Comparison of ENCODE assay signal across 8 cellular contexts in the genomic region with DNA sequence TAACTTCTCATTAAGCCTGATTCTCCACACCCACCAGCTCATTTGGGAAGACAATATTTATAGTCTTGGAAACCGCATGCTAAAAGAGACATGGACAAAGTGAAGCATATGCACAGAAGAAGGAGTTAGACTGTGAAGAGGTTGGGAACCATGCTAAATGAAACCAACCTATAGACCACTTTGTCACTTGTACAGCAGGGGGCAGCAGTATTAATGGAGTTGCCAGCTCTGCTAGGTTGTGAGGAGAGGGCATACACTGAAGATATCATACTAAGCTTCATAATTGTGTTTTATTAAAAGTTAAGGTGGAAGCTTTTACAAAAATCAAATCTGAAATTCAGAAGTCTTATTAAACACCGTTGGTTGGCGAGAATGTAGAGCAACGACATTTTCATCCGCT. TPM values are rescaled to one million over a fixed set of nuclear protein-coding genes. Genes with fewer than 3 reads are reported as not detected.
DNase-seq lines count a peak whose midpoint lies in the region; ATAC-seq and TF ChIP-seq lines count a peak whose summit lies in the region.

No MANE protein-coding gene starts in this region.

- no peaks in the 10 kb centered on the region for H3K27me3 Mint-ChIP-seq in WTC11 (ENCODE audit: low read depth)
- H3K27me3 Mint-ChIP-seq in CD8-positive, alpha-beta T cell (ENCODE audit: low read depth), result no peaks in the 10 kb centered on the region

- H3K36me3 ChIP-seq in left lung (no peaks in the 10 kb centered on the region), upper lobe of left lung (no peaks in the 10 kb centered on the region)
- H3K36me3 ChIP-seq in CD8-positive, alpha-beta T cell (ENCODE audit: insufficient read depth, low read length), result no peaks in the 10 kb centered on the region

- peaks cover 4% of the 10 kb centered on the region; the same call in 1 of the 2 replicates for H3K4me1 Mint-ChIP-seq in WTC11
- H3K4me1 Mint-ChIP-seq in CD8-positive, alpha-beta T cell (ENCODE audit: low read depth), result no peaks in the 10 kb centered on the region

- peaks cover 0 to 19% of the 10 kb centered on the region in 2 donors for H3K9me3 ChIP-seq in left lung
- H3K9me3 ChIP-seq in upper lobe of left lung, result peaks cover 0 to 7% (median 0%) of the 10 kb centered on the region in 4 donors
- no peaks in the 10 kb centered on the region for H3K9me3 ChIP-seq in CD8-positive, alpha-beta T cell (ENCODE audit: low read length)

- peaks cover 22% of the 10 kb centered on the region for H3K9me3 Mint-ChIP-seq in WTC11
- H3K9me3 Mint-ChIP-seq in CD8-positive, alpha-beta T cell, result peaks cover 18% of the 10 kb centered on the region

- no peak for TF ChIP-seq EP300 in upper lobe of left lung (IDR thresholded peaks at IDR 0.05)

- no peak overlapping the region for H3K27ac ChIP-seq in left lung
- no peak overlapping the region for H3K27ac ChIP-seq in upper lobe of left lung
- no peak overlapping the region for H3K27ac ChIP-seq in CD8-positive, alpha-beta T cell (ENCODE audit: low read depth, low read length)

- intact Hi-C loops in left lung (cut with DNase I), result no loop called here
- intact Hi-C loops in CD8-positive, alpha-beta T cell (cut with DNase I, micrococcal nuclease), result no loop called here

- H3K27me3 ChIP-seq in left lung, result no peaks in the 10 kb centered on the region
- H3K27me3 ChIP-seq in upper lobe of left lung, result no peaks in the 10 kb centered on the region
- H3K27me3 ChIP-seq in CD8-positive, alpha-beta T cell (ENCODE audit: insufficient read depth, low read length), result no peaks in the 10 kb centered on the region

- 86 to 93% methylated on average over 5 of the region's 5 CpGs for WGBS in upper lobe of left lung, 2 donors

- peak; percentile 45 for DNase-seq in D341Med (ENCODE audit: low spot score)
- DNase-seq in LNCaP clone FGC (ENCODE audit: low read depth), result peak; percentile 2
- peak; percentile 45 for DNase-seq in WTC11 (ENCODE audit: low spot score)
- no peak for DNase-seq in left lung
- no peak for DNase-seq in retina
- no peak for DNase-seq in upper lobe of left lung
- no peak for DNase-seq in CD8-positive, alpha-beta T cell

- POLR2A ChIA-PET in WTC11 (lab: Charles Lee), result no interaction called here
- POLR2A ChIA-PET in CD8-positive, alpha-beta T cell (lab: Charles Lee), result no interaction called here

- TF ChIP-seq CTCF in LNCaP clone FGC (IDR thresholded peaks at IDR 0.05; ENCODE audit: control insufficient read depth, extremely low read depth, insufficient read depth), result peak; percentile 68
- peak; percentile 44 for TF ChIP-seq CTCF in WTC11 (IDR thresholded peaks at IDR 0.05)
- peak in 1 of 2 donors; percentile 15 for TF ChIP-seq CTCF in left lung (IDR thresholded peaks at IDR 0.05)
- TF ChIP-seq CTCF in upper lobe of left lung (IDR thresholded peaks at IDR 0.05), result peak in 3 of 6 experiments; percentile 30 to 45 (median 33)
- no peak for TF ChIP-seq CTCF in CD8-positive, alpha-beta T cell (IDR thresholded peaks at IDR 0.05)

- TF ChIP-seq POLR2A in upper lobe of left lung (IDR thresholded peaks at IDR 0.05), result no peak

- CTCF ChIA-PET in WTC11 (lab: Charles Lee), result interaction anchor here (0.6 to 1.0 kb wide), 4 partner anchors 10 to 38 kb away, joined by 3 to 5 read pairs (median 4); a partner anchor contains a TSS
- CTCF ChIA-PET in CD8-positive, alpha-beta T cell (lab: Charles Lee), result no interaction called here

- H3K36me3 Mint-ChIP-seq in WTC11, result peaks cover 8% of the 10 kb centered on the region
- no peaks in the 10 kb centered on the region for H3K36me3 Mint-ChIP-seq in CD8-positive, alpha-beta T cell

- ATAC-seq in GM19324 (IDR thresholded peaks at IDR 0.05; ENCODE audit: low FRiP score, unreplicated experiment) (peak; percentile 79), WTC11 (peak; percentile 87), left lung (peak; percentile 83), upper lobe of left lung (ENCODE audit: low FRiP score in 2 of 2) (no peak)
- ATAC-seq in CD8-positive, alpha-beta T cell, result no peak

- H3K4me3 ChIP-seq in LNCaP clone FGC (ENCODE audit: low read depth, low read length) (no peak overlapping the region), left lung (no peak overlapping the region), upper lobe of left lung (no peak overlapping the region)
- H3K4me3 ChIP-seq in CD8-positive, alpha-beta T cell (ENCODE audit: low read depth, low read length), result no peak overlapping the region

- no peaks in the 10 kb centered on the region for H3K4me1 ChIP-seq in left lung
- no peaks in the 10 kb centered on the region for H3K4me1 ChIP-seq in upper lobe of left lung
- H3K4me1 ChIP-seq in CD8-positive, alpha-beta T cell (ENCODE audit: insufficient read depth, low read length), result no peaks in the 10 kb centered on the region

- no peak overlapping the region for H3K27ac Mint-ChIP-seq in WTC11
- H3K27ac Mint-ChIP-seq in CD8-positive, alpha-beta T cell, result no peak overlapping the region

- no peak overlapping the region for H3K4me3 Mint-ChIP-seq in WTC11
- H3K4me3 Mint-ChIP-seq in CD8-positive, alpha-beta T cell, result no peak overlapping the region

TF ChIP-seq in WTC11, 78 proteins besides CTCF, POLR2A, EP300 and RAD21 (continues in another document):
- TF ChIP-seq, protein P1, sequence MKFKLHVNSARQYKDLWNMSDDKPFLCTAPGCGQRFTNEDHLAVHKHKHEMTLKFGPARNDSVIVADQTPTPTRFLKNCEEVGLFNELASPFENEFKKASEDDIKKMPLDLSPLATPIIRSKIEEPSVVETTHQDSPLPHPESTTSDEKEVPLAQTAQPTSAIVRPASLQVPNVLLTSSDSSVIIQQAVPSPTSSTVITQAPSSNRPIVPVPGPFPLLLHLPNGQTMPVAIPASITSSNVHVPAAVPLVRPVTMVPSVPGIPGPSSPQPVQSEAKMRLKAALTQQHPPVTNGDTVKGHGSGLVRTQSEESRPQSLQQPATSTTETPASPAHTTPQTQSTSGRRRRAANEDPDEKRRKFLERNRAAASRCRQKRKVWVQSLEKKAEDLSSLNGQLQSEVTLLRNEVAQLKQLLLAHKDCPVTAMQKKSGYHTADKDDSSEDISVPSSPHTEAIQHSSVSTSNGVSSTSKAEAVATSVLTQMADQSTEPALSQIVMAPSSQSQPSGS (CRISPR knock-in tag; IDR thresholded peaks at IDR 0.05; ENCODE audit: borderline replicate concordance, low read depth), result no peak
- TF ChIP-seq, protein P2, sequence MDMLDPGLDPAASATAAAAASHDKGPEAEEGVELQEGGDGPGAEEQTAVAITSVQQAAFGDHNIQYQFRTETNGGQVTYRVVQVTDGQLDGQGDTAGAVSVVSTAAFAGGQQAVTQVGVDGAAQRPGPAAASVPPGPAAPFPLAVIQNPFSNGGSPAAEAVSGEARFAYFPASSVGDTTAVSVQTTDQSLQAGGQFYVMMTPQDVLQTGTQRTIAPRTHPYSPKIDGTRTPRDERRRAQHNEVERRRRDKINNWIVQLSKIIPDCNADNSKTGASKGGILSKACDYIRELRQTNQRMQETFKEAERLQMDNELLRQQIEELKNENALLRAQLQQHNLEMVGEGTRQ (CRISPR knock-in tag; IDR thresholded peaks at IDR 0.05), result no peak
- no peak for TF ChIP-seq CREM (CRISPR knock-in tag; IDR thresholded peaks at IDR 0.05)
- TF ChIP-seq SMAD4 (CRISPR knock-in tag; IDR thresholded peaks at IDR 0.05), result no peak
- no peak for TF ChIP-seq EMX1 (CRISPR knock-in tag; IDR thresholded peaks at IDR 0.05)
- TF ChIP-seq, protein P3, sequence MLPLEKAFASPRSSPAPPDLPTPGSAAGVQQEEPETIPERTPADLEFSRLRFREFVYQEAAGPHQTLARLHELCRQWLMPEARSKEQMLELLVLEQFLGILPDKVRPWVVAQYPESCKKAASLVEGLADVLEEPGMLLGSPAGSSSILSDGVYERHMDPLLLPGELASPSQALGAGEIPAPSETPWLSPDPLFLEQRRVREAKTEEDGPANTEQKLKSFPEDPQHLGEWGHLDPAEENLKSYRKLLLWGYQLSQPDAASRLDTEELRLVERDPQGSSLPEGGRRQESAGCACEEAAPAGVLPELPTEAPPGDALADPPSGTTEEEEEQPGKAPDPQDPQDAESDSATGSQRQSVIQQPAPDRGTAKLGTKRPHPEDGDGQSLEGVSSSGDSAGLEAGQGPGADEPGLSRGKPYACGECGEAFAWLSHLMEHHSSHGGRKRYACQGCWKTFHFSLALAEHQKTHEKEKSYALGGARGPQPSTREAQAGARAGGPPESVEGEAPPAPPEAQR (CRISPR knock-in tag; IDR thresholded peaks at IDR 0.05), result no peak
- TF ChIP-seq ZNF671 (CRISPR knock-in tag; IDR thresholded peaks at IDR 0.05), result no peak
- TF ChIP-seq RELA (CRISPR knock-in tag; IDR thresholded peaks at IDR 0.05; ENCODE audit: borderline replicate concordance), result no peak
- TF ChIP-seq TEAD1 (CRISPR knock-in tag; IDR thresholded peaks at IDR 0.05), result no peak
- TF ChIP-seq, protein P4, sequence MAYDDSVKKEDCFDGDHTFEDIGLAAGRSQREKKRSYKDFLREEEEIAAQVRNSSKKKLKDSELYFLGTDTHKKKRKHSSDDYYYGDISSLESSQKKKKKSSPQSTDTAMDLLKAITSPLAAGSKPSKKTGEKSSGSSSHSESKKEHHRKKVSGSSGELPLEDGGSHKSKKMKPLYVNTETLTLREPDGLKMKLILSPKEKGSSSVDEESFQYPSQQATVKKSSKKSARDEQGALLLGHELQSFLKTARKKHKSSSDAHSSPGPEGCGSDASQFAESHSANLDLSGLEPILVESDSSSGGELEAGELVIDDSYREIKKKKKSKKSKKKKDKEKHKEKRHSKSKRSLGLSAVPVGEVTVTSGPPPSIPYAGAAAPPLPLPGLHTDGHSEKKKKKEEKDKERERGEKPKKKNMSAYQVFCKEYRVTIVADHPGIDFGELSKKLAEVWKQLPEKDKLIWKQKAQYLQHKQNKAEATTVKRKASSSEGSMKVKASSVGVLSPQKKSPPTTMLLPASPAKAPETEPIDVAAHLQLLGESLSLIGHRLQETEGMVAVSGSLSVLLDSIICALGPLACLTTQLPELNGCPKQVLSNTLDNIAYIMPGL (CRISPR knock-in tag; IDR thresholded peaks at IDR 0.05), result no peak
- TF ChIP-seq, protein P5, sequence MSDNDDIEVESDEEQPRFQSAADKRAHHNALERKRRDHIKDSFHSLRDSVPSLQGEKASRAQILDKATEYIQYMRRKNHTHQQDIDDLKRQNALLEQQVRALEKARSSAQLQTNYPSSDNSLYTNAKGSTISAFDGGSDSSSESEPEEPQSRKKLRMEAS (CRISPR knock-in tag; IDR thresholded peaks at IDR 0.05), result no peak
- no peak for TF ChIP-seq ETV6 (CRISPR knock-in tag; IDR thresholded peaks at IDR 0.05)
- TF ChIP-seq, protein P6, sequence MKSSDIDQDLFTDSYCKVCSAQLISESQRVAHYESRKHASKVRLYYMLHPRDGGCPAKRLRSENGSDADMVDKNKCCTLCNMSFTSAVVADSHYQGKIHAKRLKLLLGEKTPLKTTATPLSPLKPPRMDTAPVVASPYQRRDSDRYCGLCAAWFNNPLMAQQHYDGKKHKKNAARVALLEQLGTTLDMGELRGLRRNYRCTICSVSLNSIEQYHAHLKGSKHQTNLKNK (CRISPR knock-in tag; IDR thresholded peaks at IDR 0.05), result no peak
- TF ChIP-seq OVOL2 (CRISPR knock-in tag; IDR thresholded peaks at IDR 0.05; ENCODE audit: borderline replicate concordance), result no peak

RNA-seq across cellular contexts. Expression of a gene that starts 38.3 kb away (rescaled TPM):
- total RNA-seq in WTC11 (2021) (0.09 to 0.32 TPM (median 0.11 TPM) in 3 replicates), left lung (1 to 10 TPM; 4.2 to 4.5 TPM), upper lobe of left lung (1 to 10 TPM in 5 of 6 donors, under 1 TPM in 1; 0.98 to 4.3 (median 2.0) TPM)
- total RNA-seq in CD8-positive, alpha-beta T cell, result not detected

Comparison
In these comparisons a context has a peak if more than half of its experiments do, and no peak if none do; other contexts are left out.
1. DNase-seq: peak in D341Med (single experiment), LNCaP clone FGC (single experiment) and WTC11 (single experiment); none in left lung (0 of 2), retina (single experiment), upper lobe of left lung (0 of 2) and CD8-positive, alpha-beta T cell (0 of 7).
2. ATAC-seq: peak in GM19324 (single experiment), WTC11 (single experiment) and left lung (single experiment); none in upper lobe of left lung (0 of 2) and CD8-positive, alpha-beta T cell (single experiment).